In genomic region chr4:34105311-34105710, GRCh38 we compare ENCODE assay signal across 18 cellular contexts.
"Had no signal": no experiment of that assay in that cellular context is flagged by ENCODE, and none has a peak within 500 bp of the region (broad histone marks: within the 10 kb centered on the region; RNA-seq: fewer than 3 reads in every experiment).

No MANE protein-coding gene starts in this region.

- H3K36me3 Mint-ChIP-seq: activated naive CD8-positive, alpha-beta T cell; immature natural killer cell had no signal

- H3K27me3 Mint-ChIP-seq: activated CD4-positive, alpha-beta T cell treated with anti-CD3 and anti-CD28 coated beads, Interleukin-2, amount 10 ng/mL, durations not matched to agents 7 days and 5 days; activated naive CD8-positive, alpha-beta T cell; stimulated activated naive CD8-positive, alpha-beta T cell treated with anti-CD3 and anti-CD28 coated beads, Interleukin-15, Interleukin-2, amounts not matched to agents 100 ng/mL and 50 ng/mL, for 24 hours had no signal

- H3K27ac Mint-ChIP-seq: activated CD4-positive, alpha-beta T cell treated with anti-CD3 and anti-CD28 coated beads, Interleukin-2, amount 10 ng/mL, durations not matched to agents 7 days and 5 days; activated naive CD8-positive, alpha-beta T cell; endodermal cell; immature natural killer cell; nephron; stimulated activated naive CD8-positive, alpha-beta T cell treated with anti-CD3 and anti-CD28 coated beads, Interleukin-15, Interleukin-2, amounts not matched to agents 100 ng/mL and 50 ng/mL, for 24 hours; T-helper 2 cell treated with Interferon-gamma antibody and Interleukin-4, amounts not matched to agents 5 μg/mL and 100 μg/mL, for 36 hours had no signal

- H3K4me1 Mint-ChIP-seq: activated CD4-positive, alpha-beta T cell treated with anti-CD3 and anti-CD28 coated beads, Interleukin-2, amount 10 ng/mL, durations not matched to agents 7 days and 5 days; endodermal cell; immature natural killer cell; nephron had no signal

- ATAC-seq: right cardiac atrium, upper lobe of right lung had no signal

- DNase-seq: activated CD4-positive, alpha-beta T cell treated with anti-CD3 and anti-CD28 coated beads, Interleukin-2, amount 10 ng/mL, durations not matched to agents 7 days and 5 days; activated CD8-positive, alpha-beta memory T cell treated with anti-CD3 and anti-CD28 coated beads for 24 hours; activated gamma-delta T cell treated with Interleukin-2 at 50 U/mL for 16 hours; anterior cingulate cortex; dorsolateral prefrontal cortex; endodermal cell; erythroblast; head of caudate nucleus; immature natural killer cell; nucleus accumbens; right cardiac atrium; upper lobe of right lung had no signal

- H3K4me3 Mint-ChIP-seq: activated CD4-positive, alpha-beta T cell treated with anti-CD3 and anti-CD28 coated beads, Interleukin-2, amount 10 ng/mL, durations not matched to agents 7 days and 5 days; activated naive CD8-positive, alpha-beta T cell; endodermal cell; immature natural killer cell; nephron; stimulated activated naive CD8-positive, alpha-beta T cell treated with anti-CD3 and anti-CD28 coated beads, Interleukin-15, Interleukin-2, amounts not matched to agents 100 ng/mL and 50 ng/mL, for 24 hours; T-helper 2 cell treated with Interferon-gamma antibody and Interleukin-4, amounts not matched to agents 5 μg/mL and 100 μg/mL, for 36 hours had no signal

- H3K9me3 Mint-ChIP-seq: activated CD4-positive, alpha-beta T cell treated with anti-CD3 and anti-CD28 coated beads, Interleukin-2, amount 10 ng/mL, durations not matched to agents 7 days and 5 days; endodermal cell; nephron; stimulated activated naive CD8-positive, alpha-beta T cell treated with anti-CD3 and anti-CD28 coated beads, Interleukin-15, Interleukin-2, amounts not matched to agents 100 ng/mL and 50 ng/mL, for 24 hours had no signal

- H3K4me1 ChIP-seq: upper lobe of right lung had no signal

- H3K27me3 ChIP-seq: cardiac muscle cell, dorsolateral prefrontal cortex, upper lobe of right lung had no signal

- H3K4me3 ChIP-seq: cardiac muscle cell, dorsolateral prefrontal cortex, smooth muscle cell, upper lobe of right lung had no signal

- H3K27ac ChIP-seq: cardiac muscle cell, dorsolateral prefrontal cortex, upper lobe of right lung had no signal

- H3K4me2 ChIP-seq: smooth muscle cell had no signal

- H3K36me3 ChIP-seq: cardiac muscle cell, upper lobe of right lung had no signal

- H3K9me3 ChIP-seq: upper lobe of right lung had no signal
